12 cellular contexts compared by ENCODE assay signal in genomic region chr9:99303177-99303576, GRCh38.
"Had no signal": no experiment of that assay in that cellular context is flagged by ENCODE, and none has a peak within 500 bp of the region (broad histone marks: within the 10 kb centered on the region; RNA-seq: fewer than 3 reads in every experiment).

No MANE protein-coding gene starts in this region.

- H3K36me3 ChIP-seq: cardiac muscle cell, stomach, thoracic aorta had no signal

- H3K9me3 ChIP-seq: stomach, thoracic aorta had no signal

- FAIRE-seq: kidney had no signal

- DNase-seq: activated CD4-positive, alpha-beta T cell treated with anti-CD3 and anti-CD28 coated beads for 48 hours; activated naive CD4-positive, alpha-beta T cell treated with anti-CD3 and anti-CD28 coated beads, Interleukin-2, amount 10 ng/mL, durations not matched to agents 7 days and 5 days; foreskin melanocyte; kidney; left ventricle myocardium superior; stimulated activated CD4-positive, alpha-beta T cell treated with anti-CD3 and anti-CD28 coated beads, Interleukin-12 subunit alpha, Interleukin-12 subunit beta, amount 100 ng/mL, for 4 hours; stimulated activated CD8-positive, alpha-beta memory T cell treated with anti-CD3 and anti-CD28 coated beads, Interleukin-4, amount 100 ng/mL, for 48 hours; stomach; T-helper 9 cell had no signal

- H3K27me3 ChIP-seq: cardiac muscle cell, stomach had no signal

- H3K27ac ChIP-seq: cardiac muscle cell, stomach, thoracic aorta had no signal

- ATAC-seq: activated T-helper 17 cell treated with anti-CD3 and anti-CD28 coated beads, Interleukin-2, amount 50 U/mL, for 72 hours; left ventricle myocardium superior had no signal

- H3K4me1 ChIP-seq: stomach had no signal

- H3K4me3 ChIP-seq: cardiac muscle cell, stomach, thoracic aorta had no signal
